ENCODE assay signal across 10 cellular contexts in the genomic region with DNA sequence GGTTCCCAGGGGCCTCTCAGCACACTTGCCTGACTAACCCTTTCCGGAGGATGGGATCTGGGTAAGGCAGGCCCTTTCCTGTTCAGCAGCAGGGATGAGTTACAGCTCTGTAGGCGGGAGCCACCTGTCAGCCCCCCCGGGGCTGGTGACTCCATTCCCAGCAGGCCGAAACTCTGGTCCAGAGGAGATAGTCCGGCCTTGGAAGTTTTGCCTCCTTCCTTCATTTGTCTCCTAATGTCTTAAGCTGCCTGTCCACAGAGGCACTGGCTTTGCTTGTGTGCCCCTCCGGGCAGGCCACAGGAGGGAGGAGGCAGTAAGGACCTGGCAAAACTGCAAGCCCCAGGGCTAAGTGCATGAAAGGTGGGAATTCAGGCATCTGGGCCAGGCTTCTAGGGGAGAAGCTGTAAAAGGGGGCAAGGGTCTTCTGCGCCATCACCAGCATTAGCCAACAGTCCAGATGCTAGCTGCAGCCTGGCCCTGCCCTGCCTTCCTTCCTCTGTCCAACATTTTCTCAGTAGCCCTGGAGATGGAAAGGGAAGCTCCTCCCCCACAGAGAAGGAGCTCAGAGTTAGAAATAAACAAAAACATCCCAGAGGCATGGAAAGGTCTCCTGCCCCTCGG. TPM values are rescaled to one million over a fixed set of nuclear protein-coding genes. Genes with fewer than 3 reads are reported as not detected.
DNase-seq lines count a peak whose midpoint lies in the region; ATAC-seq and TF ChIP-seq lines count a peak whose summit lies in the region.
"Had no signal": no experiment of that assay in that cellular context is flagged by ENCODE, and none has a peak within 500 bp of the region (broad histone marks: within the 10 kb centered on the region; RNA-seq: fewer than 3 reads in every experiment).

No MANE protein-coding gene starts in this region.

- H2AFZ ChIP-seq in MM.1S (ENCODE audit: low read length), result no peak overlapping the region

- H3K36me3 ChIP-seq in testis (ENCODE audit: low read depth, missing control alignments) (no peaks in the 10 kb centered on the region), MM.1S (replicated peaks; ENCODE audit: insufficient read depth, low read length) (no peaks in the 10 kb centered on the region)

- TF ChIP-seq CTCF in astrocyte of the spinal cord (IDR thresholded peaks at IDR 0.05; ENCODE audit: low read depth, low read length), result no peak
- no peak for TF ChIP-seq CTCF in testis (IDR thresholded peaks at IDR 0.05)
- TF ChIP-seq CTCF in MM.1S (IDR thresholded peaks at IDR 0.05; ENCODE audit: low read length), result no peak

- intact Hi-C loops in testis (cut with DNase I; ENCODE audit: low total_unique reads), result loop anchor here (10.0 kb wide), 1 partner anchor 125 kb away; a partner anchor contains a TSS

- H3K9me3 Mint-ChIP-seq in T-helper 2 cell treated with Interferon-gamma antibody and Interleukin-4, amounts not matched to agents 5 μg/mL and 100 μg/mL, for 36 hours, result no peaks in the 10 kb centered on the region

- no peaks in the 10 kb centered on the region for H3K36me3 Mint-ChIP-seq in T-helper 2 cell treated with Interferon-gamma antibody and Interleukin-4, amounts not matched to agents 5 μg/mL and 100 μg/mL, for 36 hours (ENCODE audit: low read depth)

- no peak overlapping the region for H3K4me2 ChIP-seq in MM.1S (ENCODE audit: low read depth, low read length)

- no peak for ATAC-seq in HG02798 (IDR thresholded peaks at IDR 0.05; ENCODE audit: poor library complexity, unreplicated experiment)

- 24 to 60% methylated on average over 6 to 8 of the region's 8 CpGs for WGBS in testis, 2 donors

- H3K79me2 ChIP-seq in MM.1S (ENCODE audit: low read length), result no peaks in the 10 kb centered on the region

- no peak overlapping the region for H3K27ac Mint-ChIP-seq in T-helper 2 cell treated with Interferon-gamma antibody and Interleukin-4, amounts not matched to agents 5 μg/mL and 100 μg/mL, for 36 hours

- no peak overlapping the region for H3K9ac ChIP-seq in MM.1S (ENCODE audit: low read length)

- H3K27ac ChIP-seq in layer of hippocampus (ENCODE audit: low read depth, low read length), result peak overlapping the region; percentile 88
- peak overlapping the region; percentile 86 to 98 for H3K27ac ChIP-seq in testis
- no peak overlapping the region for H3K27ac ChIP-seq in MM.1S (ENCODE audit: low read length)

- peaks cover 31% of the 10 kb centered on the region for H3K27me3 Mint-ChIP-seq in T-helper 2 cell treated with Interferon-gamma antibody and Interleukin-4, amounts not matched to agents 5 μg/mL and 100 μg/mL, for 36 hours (ENCODE audit: low read depth)

- peaks cover 23% of the 10 kb centered on the region for H3K4me1 Mint-ChIP-seq in T-helper 2 cell treated with Interferon-gamma antibody and Interleukin-4, amounts not matched to agents 5 μg/mL and 100 μg/mL, for 36 hours (ENCODE audit: low read depth)

- DNase-seq in T-helper 2 cell treated with Interferon-gamma antibody and Interleukin-4, amounts not matched to agents 5 μg/mL and 100 μg/mL, for 36 hours (ENCODE audit: low spot score), result no peak
- DNase-seq in T-helper 2 cell, result no peak
- DNase-seq in astrocyte of the spinal cord (ENCODE audit: low read depth, low spot score), result peak; percentile 29
- DNase-seq in testis, result no peak
- DNase-seq in NCI-H446 (lab: John Stamatoyannopoulos, UW), result no peak
- DNase-seq in MM.1S, result no peak
- DNase-seq: 8988T had no signal

- no peaks in the 10 kb centered on the region for H3K9me3 ChIP-seq in testis
- H3K9me3 ChIP-seq in MM.1S (replicated peaks; ENCODE audit: insufficient read depth, low read length), result no peaks in the 10 kb centered on the region

- H4K20me1 ChIP-seq in MM.1S (ENCODE audit: insufficient read depth, low read length), result no peaks in the 10 kb centered on the region

- H3K4me1 ChIP-seq in testis (peaks cover 38% of the 10 kb centered on the region), MM.1S (ENCODE audit: low read length) (no peaks in the 10 kb centered on the region)

- H3K27me3 ChIP-seq in layer of hippocampus (ENCODE audit: control insufficient read depth, insufficient read depth, low read length) (no peaks in the 10 kb centered on the region), testis (no peaks in the 10 kb centered on the region), MM.1S (replicated peaks; ENCODE audit: insufficient read depth, low read length) (no peaks in the 10 kb centered on the region)

- H3K9me2 ChIP-seq in MM.1S (replicated peaks; ENCODE audit: insufficient read depth, low read length), result no peaks in the 10 kb centered on the region

- TF ChIP-seq POLR2A in testis (IDR thresholded peaks at IDR 0.05), result no peak

- in situ Hi-C loops in astrocyte of the spinal cord (cut with HindIII; ENCODE audit: low sequenced_read_pairs), result no loop called here

- H3K4me3 ChIP-seq in astrocyte of the spinal cord (ENCODE audit: low read depth, low read length) (peak overlapping the region; percentile 34), testis (peak overlapping the region; percentile 66 to 80), MM.1S (ENCODE audit: low read length) (no peak overlapping the region)

- H3K4me3 Mint-ChIP-seq in T-helper 2 cell treated with Interferon-gamma antibody and Interleukin-4, amounts not matched to agents 5 μg/mL and 100 μg/mL, for 36 hours, result peak overlapping the region; percentile 25

- H3F3A ChIP-seq in MM.1S (ENCODE audit: insufficient read depth, low read length), result no peaks in the 10 kb centered on the region

RNA-seq across cellular contexts. Expression of a gene that starts 1.2 kb away (rescaled TPM):
- 10 to 100 TPM; 21.4 to 35.0 TPM for total RNA-seq in testis
- 85.6 TPM for polyA plus RNA-seq in testis (ENCODE audit: insufficient read depth, low read depth, low replicate concordance)

RNA-seq across cellular contexts. Expression of a gene that starts 11.1 kb away (rescaled TPM):
- 1 to 10 TPM; 8.3 to 8.9 TPM for total RNA-seq in testis
- polyA plus RNA-seq in testis (ENCODE audit: insufficient read depth, low read depth, low replicate concordance), result 30.3 TPM

RNA-seq across cellular contexts. Expression of a gene that starts 12.1 kb away (rescaled TPM):
- total RNA-seq in testis, result 10 to 100 TPM; 14.9 to 19.1 TPM
- polyA plus RNA-seq in testis (ENCODE audit: insufficient read depth, low read depth, low replicate concordance), result 21.2 TPM

RNA-seq across cellular contexts. Expression of a gene that starts 50.6 kb away (rescaled TPM):
- total RNA-seq in testis, result not detected
- not detected for polyA plus RNA-seq in testis (ENCODE audit: insufficient read depth, low read depth, low replicate concordance)
- total RNA-seq: glomerular endothelial cell had no signal
